ENCODE assay signal across 32 cellular contexts in genomic region chr12:54003625-54004024, GRCh38. TPM values are rescaled to one million over a fixed set of nuclear protein-coding genes. Genes with fewer than 3 reads are reported as not detected.
A peak's percentile ranks its signal among the peaks of the same experiment; 100 is the strongest.
DNase-seq lines count a peak whose midpoint lies in the region; TF ChIP-seq lines count a peak whose summit lies in the region.
"Had no signal": no experiment of that assay in that cellular context is flagged by ENCODE, and none has a peak within 500 bp of the region (broad histone marks: within the 10 kb centered on the region; RNA-seq: fewer than 3 reads in every experiment).

No MANE protein-coding gene starts in this region.

- H3K27me3 ChIP-seq in HUES6 (ENCODE audit: control insufficient read depth, insufficient read depth, low read length) (peaks cover 100% of the 10 kb centered on the region), testis (no peaks in the 10 kb centered on the region), esophagus squamous epithelium (peaks cover 9 to 100% (median 69%) of the 10 kb centered on the region in 4 donors)
- H3K27me3 ChIP-seq: MG63 had no signal

- TF ChIP-seq POLR2A in testis (IDR thresholded peaks at IDR 0.05): no peak
- no peak for TF ChIP-seq POLR2A in esophagus squamous epithelium (IDR thresholded peaks at IDR 0.05)

- DNase-seq in AG04449 (ENCODE audit: low read depth, low spot score) (no peak), skeletal muscle cell (ENCODE audit: low read depth) (no peak), testis (no peak), esophagus squamous epithelium (lab: John Stamatoyannopoulos, UW) (no peak), NCI-H2171 (lab: John Stamatoyannopoulos, UW) (no peak)
- DNase-seq in activated CD4-positive, alpha-beta memory T cell treated with anti-CD3 and anti-CD28 coated beads for 36 hours: no peak
- DNase-seq: activated CD4-positive, alpha-beta T cell treated with anti-CD3 and anti-CD28 coated beads for 48 hours; activated naive CD4-positive, alpha-beta T cell treated with Interleukin-2 at 50 U/mL for 16 hours; activated T-cell treated with anti-CD3 and anti-CD28 coated beads, Interleukin-2, amount 50 U/mL, for 4 hours; C1 segment of cervical spinal cord; DMS79; endodermal cell; foreskin melanocyte; GDM1; MG63; NCI-H1436; NCI-H2107; NCI-H446 treated with DMSO at 0.1 percent for 48 hours; sigmoid colon; stimulated activated naive CD8-positive, alpha-beta T cell treated with anti-CD3 and anti-CD28 coated beads, Interleukin-15, Interleukin-2, amounts not matched to agents 100 U/mL and 50 U/mL, for 24 hours; thyroid gland had no signal

- WGBS in testis, 2 donors: 60 to 77% methylated on average over 3 of the region's 3 CpGs
- 39 to 56% methylated on average over 2 to 3 of the region's 3 CpGs for WGBS in esophagus squamous epithelium, 2 donors

- H3K9me3 ChIP-seq in HUES6 (ENCODE audit: control insufficient read depth, insufficient read depth, low read depth, low read length) (no peaks in the 10 kb centered on the region), testis (no peaks in the 10 kb centered on the region), esophagus squamous epithelium (no peaks in the 10 kb centered on the region)
- H3K9me3 ChIP-seq: MG63, neutrophil, sigmoid colon, thyroid gland had no signal

- H3K27me3 Mint-ChIP-seq in brain: peaks cover 100% of the 10 kb centered on the region
- peaks cover 91% of the 10 kb centered on the region for H3K27me3 Mint-ChIP-seq in activated CD4-positive, alpha-beta memory T cell treated with anti-CD3 and anti-CD28 coated beads for 36 hours

- peaks cover 25% of the 10 kb centered on the region for H3K4me1 Mint-ChIP-seq in brain
- H3K4me1 Mint-ChIP-seq in activated CD4-positive, alpha-beta memory T cell treated with anti-CD3 and anti-CD28 coated beads for 36 hours (ENCODE audit: low read depth): peaks cover 13% of the 10 kb centered on the region

- peak overlapping the region; percentile 75 for H3K9ac ChIP-seq in HUES6 (ENCODE audit: low read length)

- peak overlapping the region in 3 of 5 experiments; percentile 64 to 95 (median 84) for H3K4me3 Mint-ChIP-seq in brain
- H3K4me3 Mint-ChIP-seq in activated CD4-positive, alpha-beta memory T cell treated with anti-CD3 and anti-CD28 coated beads for 36 hours: no peak overlapping the region
- H3K4me3 Mint-ChIP-seq: activated T-cell treated with anti-CD3 and anti-CD28 coated beads, Interleukin-2, amount 50 U/mL, for 4 hours; endodermal cell; T-helper 2 cell treated with Interferon-gamma antibody and Interleukin-4, amounts not matched to agents 5 μg/mL and 100 μg/mL, for 36 hours had no signal

- H3K27ac Mint-ChIP-seq in brain: peak overlapping the region in 3 of 5 experiments; percentile 2 to 94 (median 85)
- H3K27ac Mint-ChIP-seq in activated CD4-positive, alpha-beta memory T cell treated with anti-CD3 and anti-CD28 coated beads for 36 hours: no peak overlapping the region
- H3K27ac Mint-ChIP-seq: endodermal cell; T-helper 2 cell treated with Interferon-gamma antibody and Interleukin-4, amounts not matched to agents 5 μg/mL and 100 μg/mL, for 36 hours had no signal

- TF ChIP-seq CTCF in AG04449 (IDR thresholded peaks at IDR 0.05; ENCODE audit: insufficient read depth, low read length, missing control alignments) (no peak), brain (conservative IDR thresholded peaks at IDR 0.05) (no peak), testis (IDR thresholded peaks at IDR 0.05) (no peak), esophagus squamous epithelium (IDR thresholded peaks at IDR 0.05) (no peak)

- H3K36me3 ChIP-seq in HUES6 (ENCODE audit: control insufficient read depth, insufficient read depth, low read length) (no peaks in the 10 kb centered on the region), testis (ENCODE audit: low read depth, missing control alignments) (no peaks in the 10 kb centered on the region), esophagus squamous epithelium (no peaks in the 10 kb centered on the region)
- H3K36me3 ChIP-seq: neutrophil, sigmoid colon, thyroid gland had no signal

- CTCF ChIA-PET in AG04449 (lab: Yijun Ruan, JAX): interaction anchor here (0.8 to 21.3 kb wide), 15 partner anchors 8 to 257 kb away, joined by 3 to 756 read pairs (median 5); partner anchors contain the start of genes HOXC10, HOXC5, HOXC6 and SMUG1
- CTCF ChIA-PET in activated CD4-positive, alpha-beta memory T cell treated with anti-CD3 and anti-CD28 coated beads for 36 hours (lab: Charles Lee): interaction anchor here (1.0 to 9.3 kb wide), 7 partner anchors 11 to 204 kb away, joined by 3 to 127 read pairs (median 29); partner anchors contain the start of genes HOXC10, HOXC5 and SMUG1

- POLR2A ChIA-PET in AG04449 (lab: Yijun Ruan, JAX): interaction anchor here (1.0 to 1.8 kb wide), 4 partner anchors 8 to 212 kb away, joined by 3 to 7 read pairs (median 4); no protein-coding TSS in a partner anchor
- POLR2A ChIA-PET in activated CD4-positive, alpha-beta memory T cell treated with anti-CD3 and anti-CD28 coated beads for 36 hours (lab: Charles Lee): no interaction called here

- intact Hi-C loops in testis (cut with DNase I; ENCODE audit: low total_unique reads) (loop anchor here (5.0 kb wide), 1 partner anchor 204 kb away; no protein-coding TSS in a partner anchor), esophagus squamous epithelium (cut with DNase I) (no loop called here)
- intact Hi-C loops in activated CD4-positive, alpha-beta memory T cell treated with anti-CD3 and anti-CD28 coated beads for 36 hours (cut with micrococcal nuclease): loop anchor here (10.0 kb wide), 1 partner anchor 361 kb away; the partner anchor contains the start of gene GPR84

- no peak overlapping the region for H3K27ac ChIP-seq in HUES6 (ENCODE audit: low read depth, low read length)
- H3K27ac ChIP-seq in testis: no peak overlapping the region
- H3K27ac ChIP-seq in esophagus squamous epithelium: no peak overlapping the region
- H3K27ac ChIP-seq: coronary artery, neutrophil, sigmoid colon, thyroid gland had no signal

- no peaks in the 10 kb centered on the region for H3K36me3 Mint-ChIP-seq in brain
- H3K36me3 Mint-ChIP-seq in activated CD4-positive, alpha-beta memory T cell treated with anti-CD3 and anti-CD28 coated beads for 36 hours: no peaks in the 10 kb centered on the region

- H3K4me1 ChIP-seq in HUES6 (ENCODE audit: control insufficient read depth, insufficient read depth, low read length): peaks cover 3% of the 10 kb centered on the region; the same call in 1 of the 2 replicates
- H3K4me1 ChIP-seq in testis: peaks cover 25% of the 10 kb centered on the region
- H3K4me1 ChIP-seq in esophagus squamous epithelium: peaks cover 8 to 36% (median 23%) of the 10 kb centered on the region in 3 donors

- H3K4me3 ChIP-seq in AG04449 (ENCODE audit: low read depth, low read length) (peak overlapping the region; percentile 96), HUES6 (ENCODE audit: low read depth, low read length) (no peak overlapping the region), skeletal muscle cell (ENCODE audit: low read depth, low read length) (peak overlapping the region; percentile 24), testis (no peak overlapping the region), esophagus squamous epithelium (no peak overlapping the region)
- H3K4me3 ChIP-seq: coronary artery, K562, lung, MG63, sigmoid colon, thyroid gland had no signal

- peaks cover 0 to 5% (median 0%) of the 10 kb centered on the region in 5 experiments for H3K9me3 Mint-ChIP-seq in brain
- no peaks in the 10 kb centered on the region for H3K9me3 Mint-ChIP-seq in activated CD4-positive, alpha-beta memory T cell treated with anti-CD3 and anti-CD28 coated beads for 36 hours
- H3K9me3 Mint-ChIP-seq: activated T-cell treated with anti-CD3 and anti-CD28 coated beads, Interleukin-2, amount 50 U/mL, for 4 hours; T-helper 2 cell treated with Interferon-gamma antibody and Interleukin-4, amounts not matched to agents 5 μg/mL and 100 μg/mL, for 36 hours had no signal

RNA-seq across cellular contexts. Expression of gene HOXC9, which starts 3.7 kb away (rescaled TPM):
- polyA plus RNA-seq in brain (ENCODE audit: insufficient read depth, low read depth, low replicate concordance) (not detected), testis (ENCODE audit: insufficient read depth, low read depth, low replicate concordance) (2.4 TPM)
- total RNA-seq in testis (1 to 10 TPM; 6.6 to 7.8 TPM), esophagus squamous epithelium (1 to 10 TPM in 1 of 4 donors, not detected in 3; 1.5 TPM)
- total RNA-seq in activated CD4-positive, alpha-beta memory T cell treated with anti-CD3 and anti-CD28 coated beads for 36 hours: not detected
- total RNA-seq: activated CD8-positive, alpha-beta memory T cell treated with anti-CD3 and anti-CD28 coated beads for 36 hours; activated T-cell treated with anti-CD3 and anti-CD28 coated beads, Interleukin-2, amount 50 U/mL, for 4 hours; cardiac septum; endodermal cell; lung; sigmoid colon had no signal

RNA-seq across cellular contexts. Expression of gene HOXC8, which starts 5.2 kb away (rescaled TPM):
- polyA plus RNA-seq in brain (ENCODE audit: insufficient read depth, low read depth, low replicate concordance) (not detected), testis (ENCODE audit: insufficient read depth, low read depth, low replicate concordance) (2.4 TPM)
- total RNA-seq in testis (1 to 10 TPM in 1 of 2 donors, under 1 TPM in 1; 0.81 to 1.2 TPM), esophagus squamous epithelium (under 1 TPM in 1 of 4 donors, not detected in 3; 0.70 TPM)
- total RNA-seq in activated CD4-positive, alpha-beta memory T cell treated with anti-CD3 and anti-CD28 coated beads for 36 hours: not detected
- total RNA-seq: activated CD8-positive, alpha-beta memory T cell treated with anti-CD3 and anti-CD28 coated beads for 36 hours; activated T-cell treated with anti-CD3 and anti-CD28 coated beads, Interleukin-2, amount 50 U/mL, for 4 hours; cardiac septum; endodermal cell; lung; sigmoid colon; thyroid gland had no signal

RNA-seq across cellular contexts. Expression of gene HOXC10, which starts 18.7 kb away (rescaled TPM):
- not detected for polyA plus RNA-seq in brain (ENCODE audit: insufficient read depth, low read depth, low replicate concordance)
- 1 to 10 TPM; 1.4 to 2.6 TPM for total RNA-seq in testis
- polyA plus RNA-seq in testis (ENCODE audit: insufficient read depth, low read depth, low replicate concordance): 4.3 TPM
- total RNA-seq in activated CD4-positive, alpha-beta memory T cell treated with anti-CD3 and anti-CD28 coated beads for 36 hours: not detected
- 1 to 10 TPM in 1 of 4 donors, under 1 TPM in 1, not detected in 2; 0.31 to 1.3 TPM for total RNA-seq in esophagus squamous epithelium
- total RNA-seq: activated CD8-positive, alpha-beta memory T cell treated with anti-CD3 and anti-CD28 coated beads for 36 hours; activated T-cell treated with anti-CD3 and anti-CD28 coated beads, Interleukin-2, amount 50 U/mL, for 4 hours; cardiac septum; endodermal cell; HT-29; sigmoid colon; thyroid gland had no signal
- polyA plus RNA-seq: lung, sigmoid colon had no signal

RNA-seq across cellular contexts. Expression of gene HOXC6, which starts 24.6 kb away (rescaled TPM):
- polyA plus RNA-seq in brain (ENCODE audit: insufficient read depth, low read depth, low replicate concordance) (not detected), testis (ENCODE audit: insufficient read depth, low read depth, low replicate concordance) (5.4 TPM)
- total RNA-seq in testis (1 to 10 TPM; 1.9 to 4.0 TPM), esophagus squamous epithelium (1 to 10 TPM in 1 of 4 donors, under 1 TPM in 2, not detected in 1; 0.21 to 1.1 (median 0.30) TPM)
- not detected for total RNA-seq in activated CD4-positive, alpha-beta memory T cell treated with anti-CD3 and anti-CD28 coated beads for 36 hours
- total RNA-seq: activated CD8-positive, alpha-beta memory T cell treated with anti-CD3 and anti-CD28 coated beads for 36 hours; activated T-cell treated with anti-CD3 and anti-CD28 coated beads, Interleukin-2, amount 50 U/mL, for 4 hours; endodermal cell; sigmoid colon; thyroid gland had no signal
- polyA plus RNA-seq: sigmoid colon had no signal

RNA-seq across cellular contexts. Expression of gene HOTAIR, which starts 28.9 kb away (rescaled TPM):
- polyA plus RNA-seq in brain (ENCODE audit: insufficient read depth, low read depth, low replicate concordance) (not detected), testis (ENCODE audit: insufficient read depth, low read depth, low replicate concordance) (3.1 TPM)
- total RNA-seq in testis (1 to 10 TPM; 3.4 to 8.6 TPM), esophagus squamous epithelium (not detected)
- total RNA-seq in activated CD4-positive, alpha-beta memory T cell treated with anti-CD3 and anti-CD28 coated beads for 36 hours: not detected
- total RNA-seq: activated CD8-positive, alpha-beta memory T cell treated with anti-CD3 and anti-CD28 coated beads for 36 hours; activated T-cell treated with anti-CD3 and anti-CD28 coated beads, Interleukin-2, amount 50 U/mL, for 4 hours; cardiac septum; endodermal cell; esophagus mucosa; K562; sigmoid colon; thyroid gland had no signal
- polyA plus RNA-seq: lung, sigmoid colon had no signal

Comparison
In these comparisons a context has a peak if more than half of its experiments do, and no peak if none do; other contexts are left out.
1. H3K4me3 ChIP-seq: peak in AG04449 (single experiment) and skeletal muscle cell (single experiment); none in HUES6 (single experiment), testis (0 of 2) and esophagus squamous epithelium (0 of 4).